8 cellular contexts compared by ENCODE assay signal in the genomic region with DNA sequence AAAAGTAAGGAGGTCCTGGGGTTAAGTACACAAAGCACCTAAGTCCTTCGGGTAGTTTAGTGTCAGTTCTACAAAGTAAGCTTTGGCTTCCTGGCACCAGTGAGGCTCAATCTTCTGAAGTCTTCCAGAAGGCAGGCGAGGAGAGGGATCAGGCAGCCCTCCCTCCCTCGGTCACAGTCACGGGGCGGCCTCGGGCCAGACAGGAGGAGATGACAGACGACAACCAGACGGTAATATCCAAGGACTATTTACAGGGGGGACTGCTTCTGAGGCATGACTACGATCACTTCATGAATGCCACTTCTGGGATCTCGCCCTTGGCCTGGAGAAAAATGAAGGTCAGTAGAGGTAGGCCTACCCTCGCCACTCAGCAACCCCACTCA. TPM values are rescaled to one million over a fixed set of nuclear protein-coding genes. Genes with fewer than 3 reads are reported as not detected.
A peak's percentile ranks its signal among the peaks of the same experiment; 100 is the strongest.
DNase-seq lines count a peak whose midpoint lies in the region; FAIRE-seq and TF ChIP-seq lines count a peak whose summit lies in the region.

No MANE protein-coding gene starts in this region.

- H3K27me3 ChIP-seq in PC-9 (ENCODE audit: insufficient read depth, low read depth) (no peaks in the 10 kb centered on the region), neuron (ENCODE audit: insufficient read depth, low read length) (no peaks in the 10 kb centered on the region)

- H3K4me2 ChIP-seq in PC-9, result peak overlapping the region; percentile 92

- peak overlapping the region; percentile 33 for H3K27ac ChIP-seq in PC-9

- CTCF ChIA-PET in PC-9 (lab: Charles Lee), result interaction anchor here (0.7 kb wide), 1 partner anchor 186 kb away, joined by 3 read pairs; no protein-coding TSS in a partner anchor

- H3K4me1 ChIP-seq in PC-9 (replicated peaks; ENCODE audit: insufficient read depth) (peaks cover 28% of the 10 kb centered on the region), neuron (ENCODE audit: insufficient read depth, low read length) (peaks cover 21% of the 10 kb centered on the region)

- H3K36me3 ChIP-seq in PC-9 (ENCODE audit: low read depth) (peaks cover 28% of the 10 kb centered on the region), neuron (ENCODE audit: insufficient read depth, low read length) (peaks cover 68% of the 10 kb centered on the region)

- peak overlapping the region; percentile 85 for H3K27ac Mint-ChIP-seq in endothelial cell (ENCODE audit: unreplicated experiment)

- peaks cover 20% of the 10 kb centered on the region for H3K4me1 Mint-ChIP-seq in endothelial cell (ENCODE audit: unreplicated experiment)

- peak overlapping the region; percentile 88 for H3K4me3 Mint-ChIP-seq in endothelial cell (ENCODE audit: unreplicated experiment)

- H4K20me1 ChIP-seq in PC-9 (ENCODE audit: insufficient read depth), result peaks cover 13% of the 10 kb centered on the region; the same call in 1 of the 2 replicates

- no TSS peak for BruUV-seq in PC-9 (replicated peaks; lab: Mats Ljungman, UMichigan)

- POLR2A ChIA-PET in PC-9 (lab: Charles Lee; ENCODE audit: unreplicated experiment), result interaction anchor here (0.6 kb wide), 1 partner anchor 58 kb away, joined by 13 read pairs; no protein-coding TSS in a partner anchor

- intact Hi-C loops in PC-9 (cut with micrococcal nuclease; ENCODE audit: unreplicated experiment), result no loop called here

- H3K79me2 ChIP-seq in PC-9 (ENCODE audit: low read depth), result peaks cover 43% of the 10 kb centered on the region

- H3K4me3 ChIP-seq in PC-9 (peak overlapping the region; percentile 93; the same call in 1 of the 2 replicates), neuron (ENCODE audit: low read length) (peak overlapping the region; percentile 67)

- TF ChIP-seq POLR2A in GM12891 (IDR thresholded peaks at IDR 0.05; ENCODE audit: low read depth, low read length), result no peak; the same call in 1 of the 2 replicates

- H3K9me3 ChIP-seq in PC-9 (ENCODE audit: insufficient read depth, low read depth) (no peaks in the 10 kb centered on the region), neuron (ENCODE audit: low read length) (no peaks in the 10 kb centered on the region)

- DNase-seq in GM12891 (ENCODE audit: insufficient read length, low spot score), result no peak
- peak in 1 of 2 experiments; percentile 25 for DNase-seq in PC-9
- DNase-seq in endothelial cell (ENCODE audit: low spot score), result no peak
- no peak for DNase-seq in SKM-1 (lab: John Stamatoyannopoulos, UW; ENCODE audit: unreplicated experiment)
- no peak for DNase-seq in T1000 (lab: John Stamatoyannopoulos, UW)
- no peak for DNase-seq in NCI-H2171 (lab: John Stamatoyannopoulos, UW)
- no peak for DNase-seq in NCI-H1436 treated with DMSO at 0.1 percent for 48 hours (lab: John Stamatoyannopoulos, UW)

- H3K9me3 Mint-ChIP-seq in endothelial cell (ENCODE audit: unreplicated experiment), result no peaks in the 10 kb centered on the region

- peaks cover 12% of the 10 kb centered on the region for H3K27me3 Mint-ChIP-seq in endothelial cell (ENCODE audit: unreplicated experiment)

- no peaks in the 10 kb centered on the region for H3K9me2 ChIP-seq in PC-9 (ENCODE audit: insufficient read depth)

- peaks cover 42% of the 10 kb centered on the region for H3K36me3 Mint-ChIP-seq in endothelial cell (ENCODE audit: low read depth, unreplicated experiment)

- no peak; the same call in 1 of the 2 replicates for TF ChIP-seq CTCF in PC-9 (conservative IDR thresholded peaks at IDR 0.05)
- TF ChIP-seq CTCF in endothelial cell (IDR thresholded peaks at IDR 0.05; ENCODE audit: unreplicated experiment), result no peak

- peaks cover 68% of the 10 kb centered on the region for H3F3A ChIP-seq in PC-9 (ENCODE audit: insufficient read depth, low read depth)

- FAIRE-seq in GM12891 (lab: Jason Lieb, UNC), result no peak

- H2AFZ ChIP-seq in PC-9 (no peak overlapping the region; the same call in 1 of the 2 replicates), neuron (ENCODE audit: low read depth, low read length) (no peak overlapping the region)

TF ChIP-seq in GM12891, 5 proteins besides CTCF, POLR2A, EP300 and RAD21:
- no peak for TF ChIP-seq SPI1 (IDR thresholded peaks at IDR 0.05; ENCODE audit: low read depth, low read length)
- 0 out of 2 replicates have a peak, but pooled peaks have one; percentile 5 for TF ChIP-seq POLR2AphosphoS5 (IDR thresholded peaks at IDR 0.05; ENCODE audit: low read depth, low read length)
TF ChIP-seq in GM12891: peak in this region for 1.

RNA-seq across cellular contexts. Expression of a gene that starts 0.4 kb away (rescaled TPM):
- polyA plus RNA-seq in GM12891 (2012; ENCODE audit: low read depth, missing spikeins), result 11.4 TPM
- total RNA-seq in PC-9 (2021) (17.9 and 22.6 TPM in 2 replicates), endothelial cell (ENCODE audit: unreplicated experiment) (13.9 TPM)

RNA-seq across cellular contexts. Expression of a gene that starts 5.0 kb away (rescaled TPM):
- 25.1 TPM for polyA plus RNA-seq in GM12891 (2012; ENCODE audit: low read depth, missing spikeins)
- 45.5 and 48.3 TPM in 2 replicates for total RNA-seq in PC-9 (2021)
- total RNA-seq in endothelial cell (ENCODE audit: unreplicated experiment), result 26.7 TPM

RNA-seq across cellular contexts. Expression of a gene that starts 13.1 kb away (rescaled TPM):
- polyA plus RNA-seq in GM12891 (2012; ENCODE audit: low read depth, missing spikeins), result 62.7 TPM
- total RNA-seq in PC-9 (2021) (45.6 and 56.1 TPM in 2 replicates), endothelial cell (ENCODE audit: unreplicated experiment) (50.8 TPM)

RNA-seq across cellular contexts. Expression of a gene that starts 21.0 kb away (rescaled TPM):
- 20.8 TPM for polyA plus RNA-seq in GM12891 (2012; ENCODE audit: low read depth, missing spikeins)
- total RNA-seq in PC-9 (2021) (31.2 and 36.4 TPM in 2 replicates), endothelial cell (ENCODE audit: unreplicated experiment) (31.0 TPM)

RNA-seq across cellular contexts. Expression of a gene that starts 30.8 kb away (rescaled TPM):
- polyA plus RNA-seq in GM12891 (2012; ENCODE audit: low read depth, missing spikeins), result 145 TPM
- total RNA-seq in PC-9 (2021) (131 and 155 TPM in 2 replicates), endothelial cell (ENCODE audit: unreplicated experiment) (93.6 TPM)
